Comparison of ENCODE assay signal across 10 cellular contexts in genomic region chr17:48910370-48910769, GRCh38. TPM values are rescaled to one million over a fixed set of nuclear protein-coding genes. Genes with fewer than 3 reads are reported as not detected.
DNase-seq lines count a peak whose midpoint lies in the region; ATAC-seq and TF ChIP-seq lines count a peak whose summit lies in the region.
"Had no signal": no experiment of that assay in that cellular context is flagged by ENCODE, and none has a peak within 500 bp of the region (broad histone marks: within the 10 kb centered on the region; RNA-seq: fewer than 3 reads in every experiment).

No MANE protein-coding gene starts in this region.

- peaks cover 46% of the 10 kb centered on the region for H3K36me3 Mint-ChIP-seq in activated CD8-positive, alpha-beta memory T cell treated with anti-CD3 and anti-CD28 coated beads, Interleukin-2, amount 10 ng/mL, durations not matched to agents 7 days and 5 days
- peaks cover 58% of the 10 kb centered on the region for H3K36me3 Mint-ChIP-seq in activated CD8-positive, alpha-beta T cell treated with anti-CD3 and anti-CD28 coated beads, Interleukin-2, amount 10 ng/mL, durations not matched to agents 7 days and 5 days (ENCODE audit: low read depth)

- TF ChIP-seq POLR2A in erythroblast (IDR thresholded peaks at IDR 0.05; ENCODE audit: low read length), result no peak

- H3K9me3 Mint-ChIP-seq in activated CD8-positive, alpha-beta memory T cell treated with anti-CD3 and anti-CD28 coated beads, Interleukin-2, amount 10 ng/mL, durations not matched to agents 7 days and 5 days (ENCODE audit: low read depth), result no peaks in the 10 kb centered on the region
- H3K9me3 Mint-ChIP-seq in activated CD8-positive, alpha-beta T cell treated with anti-CD3 and anti-CD28 coated beads, Interleukin-2, amount 10 ng/mL, durations not matched to agents 7 days and 5 days (ENCODE audit: insufficient read depth), result no peaks in the 10 kb centered on the region
- peaks cover 0 to 5% of the 10 kb centered on the region in 2 donors for H3K9me3 Mint-ChIP-seq in stimulated activated naive CD8-positive, alpha-beta T cell treated with anti-CD3 and anti-CD28 coated beads, Interleukin-15, amount 100 ng/mL, for 72 hours

- H3K4me1 Mint-ChIP-seq in activated CD8-positive, alpha-beta memory T cell treated with anti-CD3 and anti-CD28 coated beads, Interleukin-2, amount 10 ng/mL, durations not matched to agents 7 days and 5 days, result peaks cover 67% of the 10 kb centered on the region
- H3K4me1 Mint-ChIP-seq in activated CD8-positive, alpha-beta T cell treated with anti-CD3 and anti-CD28 coated beads, Interleukin-2, amount 10 ng/mL, durations not matched to agents 7 days and 5 days (ENCODE audit: low read depth), result peaks cover 68% of the 10 kb centered on the region
- H3K4me1 Mint-ChIP-seq in stimulated activated naive CD8-positive, alpha-beta T cell treated with anti-CD3 and anti-CD28 coated beads, Interleukin-15, amount 100 ng/mL, for 72 hours, result peaks cover 76% of the 10 kb centered on the region

- CTCF ChIA-PET in activated CD8-positive, alpha-beta memory T cell treated with anti-CD3 and anti-CD28 coated beads, Interleukin-2, amount 10 ng/mL, durations not matched to agents 7 days and 5 days (lab: Charles Lee), result interaction anchor here (1.2 to 1.7 kb wide), 2 partner anchors 10 to 31 kb away, joined by 5 read pairs; no protein-coding TSS in a partner anchor
- CTCF ChIA-PET in activated CD8-positive, alpha-beta T cell treated with anti-CD3 and anti-CD28 coated beads, Interleukin-2, amount 10 ng/mL, durations not matched to agents 7 days and 5 days (lab: Charles Lee), result interaction anchor here (0.7 to 1.8 kb wide), 2 partner anchors 9 to 186 kb away, joined by 3 to 4 read pairs; no protein-coding TSS in a partner anchor

- ATAC-seq in activated CD8-positive, alpha-beta memory T cell treated with anti-CD3 and anti-CD28 coated beads, Interleukin-2, amount 10 ng/mL, durations not matched to agents 7 days and 5 days, result no peak
- ATAC-seq in activated CD8-positive, alpha-beta T cell treated with anti-CD3 and anti-CD28 coated beads, Interleukin-2, amount 10 ng/mL, durations not matched to agents 7 days and 5 days, result no peak
- no peak for ATAC-seq in stimulated activated naive CD8-positive, alpha-beta T cell treated with anti-CD3 and anti-CD28 coated beads, Interleukin-15, amount 100 ng/mL, for 72 hours

- DNase-seq in activated CD8-positive, alpha-beta memory T cell treated with anti-CD3 and anti-CD28 coated beads, Interleukin-2, amount 10 ng/mL, durations not matched to agents 7 days and 5 days, result no peak
- no peak for DNase-seq in activated CD8-positive, alpha-beta memory T cell treated with anti-CD3 and anti-CD28 coated beads for 24 hours
- DNase-seq in activated CD8-positive, alpha-beta T cell treated with anti-CD3 and anti-CD28 coated beads, Interleukin-2, amount 10 ng/mL, durations not matched to agents 7 days and 5 days, result no peak
- DNase-seq in foreskin fibroblast, result no peak
- no peak for DNase-seq in stimulated activated naive CD8-positive, alpha-beta T cell treated with anti-CD3 and anti-CD28 coated beads, Interleukin-15, amount 100 ng/mL, for 72 hours
- DNase-seq in occipital lobe (lab: John Stamatoyannopoulos, UW), result no peak
- DNase-seq in NCI-H446 treated with DMSO at 0.1 percent for 48 hours (lab: John Stamatoyannopoulos, UW), result no peak
- no peak for DNase-seq in erythroblast (lab: John Stamatoyannopoulos, UW)
- DNase-seq: effector CD8-positive, alpha-beta T cell; tibial artery had no signal

- H3K4me3 ChIP-seq in foreskin fibroblast (ENCODE audit: low read depth in 1 of 2, low read length in 2 of 2), result peak overlapping the region; percentile 74 to 90

- peak overlapping the region; percentile 82 for H3K27ac Mint-ChIP-seq in activated CD8-positive, alpha-beta memory T cell treated with anti-CD3 and anti-CD28 coated beads, Interleukin-2, amount 10 ng/mL, durations not matched to agents 7 days and 5 days
- H3K27ac Mint-ChIP-seq in activated CD8-positive, alpha-beta T cell treated with anti-CD3 and anti-CD28 coated beads, Interleukin-2, amount 10 ng/mL, durations not matched to agents 7 days and 5 days, result no peak overlapping the region
- H3K27ac Mint-ChIP-seq in stimulated activated naive CD8-positive, alpha-beta T cell treated with anti-CD3 and anti-CD28 coated beads, Interleukin-15, amount 100 ng/mL, for 72 hours, result peak overlapping the region; percentile 94 to 100

- H3K27me3 Mint-ChIP-seq in activated CD8-positive, alpha-beta memory T cell treated with anti-CD3 and anti-CD28 coated beads, Interleukin-2, amount 10 ng/mL, durations not matched to agents 7 days and 5 days, result no peaks in the 10 kb centered on the region
- H3K27me3 Mint-ChIP-seq in activated CD8-positive, alpha-beta T cell treated with anti-CD3 and anti-CD28 coated beads, Interleukin-2, amount 10 ng/mL, durations not matched to agents 7 days and 5 days (ENCODE audit: low read depth), result no peaks in the 10 kb centered on the region
- H3K27me3 Mint-ChIP-seq in stimulated activated naive CD8-positive, alpha-beta T cell treated with anti-CD3 and anti-CD28 coated beads, Interleukin-15, amount 100 ng/mL, for 72 hours, result no peaks in the 10 kb centered on the region

- no peak for TF ChIP-seq CTCF in foreskin fibroblast (IDR thresholded peaks at IDR 0.05; ENCODE audit: low read depth, low read length)

- POLR2A ChIA-PET in activated CD8-positive, alpha-beta T cell treated with anti-CD3 and anti-CD28 coated beads, Interleukin-2, amount 10 ng/mL, durations not matched to agents 7 days and 5 days (lab: Charles Lee), result interaction anchor here (0.6 to 0.8 kb wide), 3 partner anchors 17 to 34 kb away, joined by 3 read pairs; partner anchors contain the start of genes ATP5MC1 and SNF8

- H3K4me3 Mint-ChIP-seq in activated CD8-positive, alpha-beta memory T cell treated with anti-CD3 and anti-CD28 coated beads, Interleukin-2, amount 10 ng/mL, durations not matched to agents 7 days and 5 days, result peak overlapping the region; percentile 95
- H3K4me3 Mint-ChIP-seq in activated CD8-positive, alpha-beta T cell treated with anti-CD3 and anti-CD28 coated beads, Interleukin-2, amount 10 ng/mL, durations not matched to agents 7 days and 5 days, result peak overlapping the region; percentile 99
- peak overlapping the region; percentile 89 to 93 for H3K4me3 Mint-ChIP-seq in stimulated activated naive CD8-positive, alpha-beta T cell treated with anti-CD3 and anti-CD28 coated beads, Interleukin-15, amount 100 ng/mL, for 72 hours

RNA-seq across cellular contexts. Expression of gene UBE2Z, which starts 2.2 kb away (rescaled TPM):
- 10 to 100 TPM; 73.7 to 90.6 TPM for total RNA-seq in activated CD8-positive, alpha-beta memory T cell treated with anti-CD3 and anti-CD28 coated beads, Interleukin-2, amount 10 ng/mL, durations not matched to agents 7 days and 5 days
- total RNA-seq in activated CD8-positive, alpha-beta T cell treated with anti-CD3 and anti-CD28 coated beads, Interleukin-2, amount 10 ng/mL, durations not matched to agents 7 days and 5 days, result 10 to 100 TPM; 61.8 to 62.4 TPM
- 60.0 TPM for total RNA-seq in occipital lobe

RNA-seq across cellular contexts. Expression of gene ATP5MC1, which starts 17.8 kb away (rescaled TPM):
- total RNA-seq in activated CD8-positive, alpha-beta memory T cell treated with anti-CD3 and anti-CD28 coated beads, Interleukin-2, amount 10 ng/mL, durations not matched to agents 7 days and 5 days, result 100 to 1,000 TPM in 1 of 2 experiments, 10 to 100 TPM in 1; 78.2 to 103 TPM
- 100 to 1,000 TPM in 1 of 2 experiments, 10 to 100 TPM in 1; 96.7 to 100 TPM for total RNA-seq in activated CD8-positive, alpha-beta T cell treated with anti-CD3 and anti-CD28 coated beads, Interleukin-2, amount 10 ng/mL, durations not matched to agents 7 days and 5 days
- total RNA-seq in occipital lobe, result 19.0 TPM

RNA-seq across cellular contexts. Expression of gene SNF8, which starts 34.3 kb away (rescaled TPM):
- total RNA-seq in activated CD8-positive, alpha-beta memory T cell treated with anti-CD3 and anti-CD28 coated beads, Interleukin-2, amount 10 ng/mL, durations not matched to agents 7 days and 5 days, result 100 to 1,000 TPM; 125 to 127 TPM
- 100 to 1,000 TPM; 124 to 125 TPM for total RNA-seq in activated CD8-positive, alpha-beta T cell treated with anti-CD3 and anti-CD28 coated beads, Interleukin-2, amount 10 ng/mL, durations not matched to agents 7 days and 5 days
- total RNA-seq in occipital lobe, result 38.4 TPM

RNA-seq across cellular contexts. Expression of gene GIP, which starts 58.0 kb away (rescaled TPM):
- total RNA-seq in activated CD8-positive, alpha-beta memory T cell treated with anti-CD3 and anti-CD28 coated beads, Interleukin-2, amount 10 ng/mL, durations not matched to agents 7 days and 5 days, result not detected
- not detected for total RNA-seq in activated CD8-positive, alpha-beta T cell treated with anti-CD3 and anti-CD28 coated beads, Interleukin-2, amount 10 ng/mL, durations not matched to agents 7 days and 5 days
- total RNA-seq in occipital lobe, result not detected
